ENCODE assay signal across 36 cellular contexts in genomic region chr22:47180796-47181195, GRCh38.
"Had no signal": no experiment of that assay in that cellular context is flagged by ENCODE, and none has a peak within 500 bp of the region (broad histone marks: within the 10 kb centered on the region; RNA-seq: fewer than 3 reads in every experiment).

No MANE protein-coding gene starts in this region.

- H3K4me1 ChIP-seq: ascending aorta, Peyer's patch had no signal

- H3K27ac Mint-ChIP-seq: activated CD4-positive, alpha-beta memory T cell treated with anti-CD3 and anti-CD28 coated beads, Interleukin-2, amount 10 ng/mL, durations not matched to agents 7 days and 5 days; activated naive CD4-positive, alpha-beta T cell treated with anti-CD3 and anti-CD28 coated beads, Interleukin-2, amount 50 U/mL, for 24 hours; activated naive CD8-positive, alpha-beta T cell treated with anti-CD3 and anti-CD28 coated beads, Interleukin-2, amount 10 ng/mL, durations not matched to agents 7 days and 5 days; activated T-cell treated with anti-CD3 and anti-CD28 coated beads, Interleukin-2, amount 50 U/mL, for 72 hours; activated T-helper 17 cell treated with anti-CD3 and anti-CD28 coated beads, Interleukin-2, amount 50 U/mL, for 72 hours had no signal

- H3K27me3 Mint-ChIP-seq: activated CD4-positive, alpha-beta memory T cell treated with anti-CD3 and anti-CD28 coated beads, Interleukin-2, amount 10 ng/mL, durations not matched to agents 7 days and 5 days; activated naive CD4-positive, alpha-beta T cell treated with anti-CD3 and anti-CD28 coated beads, Interleukin-2, amount 50 U/mL, for 24 hours; activated T-helper 17 cell treated with anti-CD3 and anti-CD28 coated beads, Interleukin-2, amount 50 U/mL, for 72 hours; central memory CD8-positive, alpha-beta T cell had no signal

- H3K9me3 ChIP-seq: Peyer's patch had no signal

- H3K27me3 ChIP-seq: ascending aorta, cardiac muscle cell, MG63, Peyer's patch had no signal

- H3K4me3 Mint-ChIP-seq: activated CD4-positive, alpha-beta memory T cell treated with anti-CD3 and anti-CD28 coated beads, Interleukin-2, amount 10 ng/mL, durations not matched to agents 7 days and 5 days; activated naive CD4-positive, alpha-beta T cell treated with anti-CD3 and anti-CD28 coated beads, Interleukin-2, amount 50 U/mL, for 24 hours; activated naive CD8-positive, alpha-beta T cell treated with anti-CD3 and anti-CD28 coated beads, Interleukin-2, amount 10 ng/mL, durations not matched to agents 7 days and 5 days; activated T-cell treated with anti-CD3 and anti-CD28 coated beads, Interleukin-2, amount 50 U/mL, for 72 hours; activated T-helper 17 cell treated with anti-CD3 and anti-CD28 coated beads, Interleukin-2, amount 50 U/mL, for 72 hours; central memory CD8-positive, alpha-beta T cell had no signal

- ATAC-seq: activated T-cell treated with anti-CD3 and anti-CD28 coated beads, Interleukin-2, amount 50 U/mL, for 72 hours; activated T-helper 17 cell treated with anti-CD3 and anti-CD28 coated beads, Interleukin-2, amount 50 U/mL, for 72 hours; PC-3; Right ventricle myocardium inferior had no signal

- H3K27ac ChIP-seq: ascending aorta, cardiac muscle cell, Peyer's patch, RWPE1, WERI-Rb-1 had no signal

- H3K4me3 ChIP-seq: ascending aorta, cardiac muscle cell, MG63, Peyer's patch had no signal

- H3K4me1 Mint-ChIP-seq: activated CD4-positive, alpha-beta memory T cell treated with anti-CD3 and anti-CD28 coated beads, Interleukin-2, amount 10 ng/mL, durations not matched to agents 7 days and 5 days; activated naive CD4-positive, alpha-beta T cell treated with anti-CD3 and anti-CD28 coated beads, Interleukin-2, amount 50 U/mL, for 24 hours; activated naive CD8-positive, alpha-beta T cell treated with anti-CD3 and anti-CD28 coated beads, Interleukin-2, amount 10 ng/mL, durations not matched to agents 7 days and 5 days; activated T-helper 17 cell treated with anti-CD3 and anti-CD28 coated beads, Interleukin-2, amount 50 U/mL, for 72 hours; central memory CD8-positive, alpha-beta T cell had no signal

- DNase-seq: activated CD4-positive, alpha-beta memory T cell treated with anti-CD3 and anti-CD28 coated beads, Interleukin-2, amount 10 ng/mL, durations not matched to agents 7 days and 5 days; activated CD4-positive, alpha-beta T cell treated with anti-CD3 and anti-CD28 coated beads for 1 hour; activated CD4-positive, alpha-beta T cell treated with anti-CD3 and anti-CD28 coated beads for 48 hours; activated CD4-positive, CD25-positive, alpha-beta regulatory T cell; activated effector memory CD4-positive, alpha-beta T cell treated with anti-CD3 and anti-CD28 coated beads, Interleukin-2, amount 50 U/mL, for 16 hours; activated naive CD4-positive, alpha-beta T cell; activated naive CD8-positive, alpha-beta T cell treated with anti-CD3 and anti-CD28 coated beads, Interleukin-2, amount 10 ng/mL, durations not matched to agents 7 days and 5 days; activated T-cell treated with anti-CD3 and anti-CD28 coated beads, Interleukin-2, amount 50 U/mL, for 1 hour; activated T-cell treated with anti-CD3 and anti-CD28 coated beads, Interleukin-2, amount 50 U/mL, for 72 hours; amygdala; Kasumi-1; KG1; MG63; NCI-H1048; NCI-H1105 treated with DMSO at 0.1 percent for 48 hours; NCI-H1436; NCI-H1694 treated with DMSO at 0.1 percent for 48 hours; NCI-H2029; NCI-H2107; NCI-H2171; NCI-H510A; NCI-H526; NCI-H748 treated with DMSO at 0.1 percent for 48 hours; NK-92 treated with Interleukin-12 subunit alpha and Interleukin-12 subunit beta, amount 100 ng/mL, for 24 hours; PC-3; Peyer's patch; SIG-M5; T1000; WERI-Rb-1 had no signal

- H3K36me3 ChIP-seq: cardiac muscle cell, MG63, Peyer's patch, WERI-Rb-1 had no signal
